In the genomic region with DNA sequence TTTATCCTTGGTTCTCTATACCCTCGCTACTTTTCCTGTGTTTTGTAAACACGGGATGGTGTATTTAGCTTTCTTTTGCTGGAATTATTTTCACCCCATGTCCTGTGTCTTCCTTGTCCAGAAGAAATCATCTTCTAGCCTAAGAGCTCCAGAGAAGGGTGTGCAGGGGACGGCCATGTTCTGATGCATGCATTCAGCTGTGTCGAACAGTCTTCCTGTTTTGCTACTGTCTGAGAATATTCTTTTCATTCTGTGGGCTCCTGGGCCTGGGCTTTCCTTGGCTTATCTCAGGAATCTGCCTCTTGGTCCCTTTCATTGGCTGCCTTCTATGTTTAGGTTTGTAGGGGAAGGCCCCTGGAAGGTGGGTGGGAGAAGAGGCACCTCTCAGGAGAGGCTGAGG, we compare ENCODE assay signal across 35 cellular contexts. TPM values are rescaled to one million over a fixed set of nuclear protein-coding genes. Genes with fewer than 3 reads are reported as not detected.
"Had no signal": no experiment of that assay in that cellular context is flagged by ENCODE, and none has a peak within 500 bp of the region (broad histone marks: within the 10 kb centered on the region; RNA-seq: fewer than 3 reads in every experiment).

No MANE protein-coding gene starts in this region.

- H3K9me3 Mint-ChIP-seq: activated naive CD4-positive, alpha-beta T cell treated with anti-CD3 and anti-CD28 coated beads, Interleukin-2, amount 50 U/mL, for 24 hours; activated naive CD8-positive, alpha-beta T cell treated with anti-CD3 and anti-CD28 coated beads, Interleukin-2, amount 50 U/mL, for 24 hours; activated T-cell treated with anti-CD3 and anti-CD28 coated beads, Interleukin-2, amount 50 U/mL, for 24 hours; activated T-helper 2 cell treated with anti-CD3 and anti-CD28 coated beads, Interferon-gamma antibody, Interleukin-2, Interleukin-4, amounts not matched to agents 10 μg/mL and 5 μg/mL and 100 μg/mL, durations not matched to agents 14 hours and 24 hours and 36 hours; endodermal cell; immature natural killer cell; naive thymus-derived CD4-positive, alpha-beta T cell; stimulated activated naive CD8-positive, alpha-beta T cell treated with anti-CD3 and anti-CD28 coated beads, Interleukin-15, Interleukin-2, amounts not matched to agents 100 ng/mL and 50 ng/mL, for 24 hours; type B pancreatic cell had no signal

- H3K4me3 ChIP-seq: ovary, thoracic aorta, uterus had no signal

- H3K9me3 ChIP-seq: ovary, thoracic aorta, uterus had no signal

- H3K4me3 Mint-ChIP-seq: activated naive CD4-positive, alpha-beta T cell treated with anti-CD3 and anti-CD28 coated beads, Interleukin-2, amount 50 U/mL, for 24 hours; activated naive CD8-positive, alpha-beta T cell treated with anti-CD3 and anti-CD28 coated beads, Interleukin-2, amount 50 U/mL, for 24 hours; activated T-cell treated with anti-CD3 and anti-CD28 coated beads, Interleukin-2, amount 50 U/mL, for 24 hours; endodermal cell; immature natural killer cell; naive thymus-derived CD4-positive, alpha-beta T cell; stimulated activated naive CD8-positive, alpha-beta T cell treated with anti-CD3 and anti-CD28 coated beads, Interleukin-15, Interleukin-2, amounts not matched to agents 100 ng/mL and 50 ng/mL, for 24 hours; type B pancreatic cell had no signal

- DNase-seq: activated CD4-positive, alpha-beta T cell treated with anti-CD3 and anti-CD28 coated beads for 4 hours; activated CD4-positive, alpha-beta T cell treated with anti-CD3 and anti-CD28 coated beads, Interleukin-2, amount 50 U/mL, for 4 hours; activated CD8-positive, alpha-beta memory T cell treated with anti-CD3 and anti-CD28 coated beads, Interleukin-2, amount 50 U/mL, for 4 hours; activated naive CD8-positive, alpha-beta T cell treated with anti-CD3 and anti-CD28 coated beads, Interleukin-2, amount 50 U/mL, for 24 hours; activated T-cell treated with anti-CD3 and anti-CD28 coated beads, Interleukin-2, amount 50 U/mL, for 24 hours; amygdala; caudate nucleus; foreskin fibroblast; head of caudate nucleus; hippocampal formation; immature natural killer cell; kidney; left colon; naive thymus-derived CD4-positive, alpha-beta T cell; ovary; stimulated activated CD4-positive, alpha-beta T cell treated with anti-CD3 and anti-CD28 coated beads, Interleukin-12 subunit alpha, Interleukin-12 subunit beta, amount 100 ng/mL, for 4 hours; stimulated activated CD4-positive, alpha-beta T cell treated with anti-CD3 and anti-CD28 coated beads, Interleukin-4, amount 100 ng/mL, for 1 hour; uterus had no signal

- H3K27me3 ChIP-seq: ovary, uterus had no signal

- H3K27ac ChIP-seq: ovary, skin epidermis, thoracic aorta, uterus had no signal

- H3K36me3 ChIP-seq: ovary, thoracic aorta, uterus had no signal

- H3K36me3 Mint-ChIP-seq: type B pancreatic cell had no signal

- FAIRE-seq: kidney had no signal

- H3K27ac Mint-ChIP-seq: activated naive CD4-positive, alpha-beta T cell treated with anti-CD3 and anti-CD28 coated beads, Interleukin-2, amount 50 U/mL, for 24 hours; activated naive CD8-positive, alpha-beta T cell treated with anti-CD3 and anti-CD28 coated beads, Interleukin-2, amount 50 U/mL, for 24 hours; activated T-cell treated with anti-CD3 and anti-CD28 coated beads, Interleukin-2, amount 50 U/mL, for 24 hours; activated T-helper 2 cell treated with anti-CD3 and anti-CD28 coated beads, Interferon-gamma antibody, Interleukin-2, Interleukin-4, amounts not matched to agents 10 μg/mL and 5 μg/mL and 100 μg/mL, durations not matched to agents 14 hours and 24 hours and 36 hours; endodermal cell; immature natural killer cell; naive thymus-derived CD4-positive, alpha-beta T cell; progenitor cell of endocrine pancreas; stimulated activated naive CD8-positive, alpha-beta T cell treated with anti-CD3 and anti-CD28 coated beads, Interleukin-15, Interleukin-2, amounts not matched to agents 100 ng/mL and 50 ng/mL, for 24 hours; type B pancreatic cell had no signal

- ATAC-seq: activated naive CD8-positive, alpha-beta T cell treated with anti-CD3 and anti-CD28 coated beads, Interleukin-2, amount 50 U/mL, for 24 hours; esophagus mucosa; naive thymus-derived CD4-positive, alpha-beta T cell; sciatic nerve had no signal

- H3K4me1 ChIP-seq: uterus had no signal

- H3K27me3 Mint-ChIP-seq: activated naive CD4-positive, alpha-beta T cell treated with anti-CD3 and anti-CD28 coated beads, Interleukin-2, amount 50 U/mL, for 24 hours; activated naive CD8-positive, alpha-beta T cell treated with anti-CD3 and anti-CD28 coated beads, Interleukin-2, amount 50 U/mL, for 24 hours; activated T-cell treated with anti-CD3 and anti-CD28 coated beads, Interleukin-2, amount 50 U/mL, for 24 hours; naive thymus-derived CD4-positive, alpha-beta T cell; stimulated activated naive CD8-positive, alpha-beta T cell treated with anti-CD3 and anti-CD28 coated beads, Interleukin-15, Interleukin-2, amounts not matched to agents 100 ng/mL and 50 ng/mL, for 24 hours had no signal

- H3K4me1 Mint-ChIP-seq: activated naive CD4-positive, alpha-beta T cell treated with anti-CD3 and anti-CD28 coated beads, Interleukin-2, amount 50 U/mL, for 24 hours; activated naive CD8-positive, alpha-beta T cell treated with anti-CD3 and anti-CD28 coated beads, Interleukin-2, amount 50 U/mL, for 24 hours; immature natural killer cell had no signal

RNA-seq across cellular contexts. Expression of gene PLET1, which starts 10.6 kb away (rescaled TPM):
- total RNA-seq: activated CD8-positive, alpha-beta memory T cell treated with anti-CD3 and anti-CD28 coated beads for 36 hours; activated T-helper 2 cell treated with anti-CD3 and anti-CD28 coated beads, Interferon-gamma antibody, Interleukin-2, Interleukin-4, amounts not matched to agents 10 μg/mL and 5 μg/mL and 100 μg/mL, durations not matched to agents 14 hours and 24 hours and 36 hours; chondrocyte; endodermal cell; esophagus mucosa; kidney; left colon; liver; mammary epithelial cell; naive thymus-derived CD4-positive, alpha-beta T cell; ovary; progenitor cell of endocrine pancreas; renal cortical epithelial cell; sciatic nerve; subcutaneous adipose tissue; thoracic aorta; uterus had no signal
- polyA plus RNA-seq: immature natural killer cell; liver; mammary epithelial cell; naive thymus-derived CD4-positive, alpha-beta T cell; neural cell; ovary had no signal
